In the genomic region with DNA sequence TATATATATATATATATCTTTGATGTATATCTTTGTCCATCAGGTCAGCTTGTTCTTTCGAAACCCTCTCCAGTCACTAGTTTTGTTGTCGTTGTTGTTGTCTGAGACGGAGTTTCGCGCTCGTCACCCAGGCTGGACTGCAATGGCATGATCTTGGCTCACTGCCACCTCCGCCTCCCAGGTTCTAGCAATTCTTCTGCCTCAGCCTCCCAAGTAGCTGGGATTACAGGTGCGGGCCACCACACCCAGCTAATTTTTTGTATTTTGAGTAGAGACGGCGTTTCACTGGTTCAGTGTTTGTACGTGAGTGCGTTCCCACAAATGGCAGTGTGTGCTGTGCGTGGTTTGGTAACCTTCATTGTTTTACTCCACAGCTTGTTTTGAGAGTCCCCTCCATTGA, we compare ENCODE assay signal across 1 cellular context.
TF ChIP-seq lines count a peak whose summit lies in the region.

No MANE protein-coding gene starts in this region.

TF ChIP-seq in H1, 55 proteins besides CTCF, POLR2A, EP300 and RAD21:
- TF ChIP-seq CTBP2 (IDR thresholded peaks at IDR 0.05; ENCODE audit: borderline replicate concordance, insufficient read depth, insufficient read length, low read length) (no peak), PHF8 (conservative IDR thresholded peaks at IDR 0.05; ENCODE audit: low read depth, low read length) (no peak), EZH2 (IDR thresholded peaks at IDR 0.05; ENCODE audit: low read depth, low read length, severe bottlenecking) (no peak), JUN (IDR thresholded peaks at IDR 0.05; ENCODE audit: low read depth, low read length) (no peak), RBBP5 (IDR thresholded peaks at IDR 0.05; ENCODE audit: borderline replicate concordance, low read depth, low read length) (no peak)
- TF ChIP-seq, protein P1, sequence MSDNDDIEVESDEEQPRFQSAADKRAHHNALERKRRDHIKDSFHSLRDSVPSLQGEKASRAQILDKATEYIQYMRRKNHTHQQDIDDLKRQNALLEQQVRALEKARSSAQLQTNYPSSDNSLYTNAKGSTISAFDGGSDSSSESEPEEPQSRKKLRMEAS (IDR thresholded peaks at IDR 0.05) = no peak
